Comparison of ENCODE assay signal across 9 cellular contexts in the genomic region with DNA sequence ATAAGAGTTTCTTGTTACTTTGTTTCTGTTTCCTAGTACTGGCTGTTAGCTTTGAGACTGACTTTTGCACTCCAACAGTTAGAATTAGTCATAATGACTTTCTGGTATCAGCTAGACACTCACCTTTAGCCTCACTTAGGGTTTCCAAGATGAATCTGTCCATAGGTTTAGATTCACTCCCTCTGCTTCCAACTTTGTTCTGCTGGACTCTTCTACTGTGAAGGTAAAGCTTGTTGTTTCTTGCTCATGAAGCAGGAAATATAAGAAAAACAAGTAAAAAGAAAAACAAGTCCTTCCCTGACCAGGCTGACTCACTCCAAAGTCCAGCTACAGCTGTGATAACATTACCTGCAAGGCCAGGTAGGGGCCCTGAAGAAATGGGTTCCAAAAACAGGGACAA.
DNase-seq lines count a peak whose midpoint lies in the region.
"Had no signal": no experiment of that assay in that cellular context is flagged by ENCODE, and none has a peak within 500 bp of the region (broad histone marks: within the 10 kb centered on the region; RNA-seq: fewer than 3 reads in every experiment).

No MANE protein-coding gene starts in this region.

- in situ Hi-C loops in Caki2 (cut with HindIII; ENCODE audit: low pct_unique_long_range_greater_than_20kb, low sequenced_read_pairs) = no loop called here

- H3K4me1 Mint-ChIP-seq in dendritic cell treated with granulocyte-macrophage colony-stimulating factor and Interleukin-4, amounts not matched to agents 40 ng/mL and 50 ng/mL, for 4 days (ENCODE audit: low read depth) = peaks cover 36% of the 10 kb centered on the region

- intact Hi-C loops in dendritic cell treated with granulocyte-macrophage colony-stimulating factor and Interleukin-4, amounts not matched to agents 40 ng/mL and 50 ng/mL, for 4 days (cut with micrococcal nuclease) = loop anchor here (10.0 kb wide), 2 partner anchors 67 to 157 kb away; a partner anchor contains a TSS

- no peak overlapping the region for H3K4me3 Mint-ChIP-seq in dendritic cell treated with granulocyte-macrophage colony-stimulating factor and Interleukin-4, amounts not matched to agents 40 ng/mL and 50 ng/mL, for 4 days

- H3K27ac Mint-ChIP-seq in dendritic cell treated with granulocyte-macrophage colony-stimulating factor and Interleukin-4, amounts not matched to agents 40 ng/mL and 50 ng/mL, for 4 days = peak overlapping the region; percentile 92

- H3K9me3 Mint-ChIP-seq in dendritic cell treated with granulocyte-macrophage colony-stimulating factor and Interleukin-4, amounts not matched to agents 40 ng/mL and 50 ng/mL, for 4 days = no peaks in the 10 kb centered on the region

- DNase-seq in Caki2 (ENCODE audit: low read depth) = peak; percentile 71
- peak; percentile 2 for DNase-seq in HT1080 (ENCODE audit: low read depth)
- peak; percentile 4 for DNase-seq in pons (ENCODE audit: low spot score)
- no peak for DNase-seq in NCI-H1092 (lab: John Stamatoyannopoulos, UW)
- no peak for DNase-seq in activated gamma-delta T cell (lab: John Stamatoyannopoulos, UW)
- DNase-seq in NOMO-1 treated with dmso at 0.1 percent for 144 hours (lab: John Stamatoyannopoulos, UW; ENCODE audit: unreplicated experiment) = no peak
- DNase-seq: NCI-H1092 treated with DMSO at 0.1 percent for 48 hours, NCI-H774 had no signal

- H3K36me3 Mint-ChIP-seq in dendritic cell treated with granulocyte-macrophage colony-stimulating factor and Interleukin-4, amounts not matched to agents 40 ng/mL and 50 ng/mL, for 4 days (ENCODE audit: low read depth) = peaks cover 23% of the 10 kb centered on the region

- no peaks in the 10 kb centered on the region for H3K27me3 Mint-ChIP-seq in dendritic cell treated with granulocyte-macrophage colony-stimulating factor and Interleukin-4, amounts not matched to agents 40 ng/mL and 50 ng/mL, for 4 days

Comparison
In these comparisons a context has a peak if more than half of its experiments do, and no peak if none do; other contexts are left out.
1. DNase-seq: peak in Caki2 (single experiment), HT1080 (single experiment) and pons (single experiment); none in NCI-H1092 (single experiment), activated gamma-delta T cell (single experiment) and NOMO-1 treated with dmso at 0.1 percent for 144 hours (single experiment).